Comparison of ENCODE assay signal across 20 cellular contexts in genomic region chr15:94193906-94194305, GRCh38.
"Had no signal": no experiment of that assay in that cellular context is flagged by ENCODE, and none has a peak within 500 bp of the region (broad histone marks: within the 10 kb centered on the region; RNA-seq: fewer than 3 reads in every experiment).

No MANE protein-coding gene starts in this region.

- H3K36me3 ChIP-seq: colonic mucosa, esophagus muscularis mucosa, gastrocnemius medialis, heart right ventricle, left lung, lower lobe of right lung had no signal

- H3K4me3 ChIP-seq: colonic mucosa, esophagus muscularis mucosa, gastrocnemius medialis, heart right ventricle, left lung, lower lobe of right lung, mucosa of descending colon had no signal

- H3K27me3 ChIP-seq: colonic mucosa, esophagus muscularis mucosa, gastrocnemius medialis, heart right ventricle, left lung had no signal

- DNase-seq: colonic mucosa; cortex of kidney; effector CD8-positive, alpha-beta T cell; effector memory CD8-positive, alpha-beta T cell; endodermal cell; foreskin melanocyte; gastrocnemius medialis; glutamatergic neuron; head of caudate nucleus; heart right ventricle; hippocampal formation; left cardiac atrium; left lung; left ventricle myocardium superior; lower lobe of right lung; mesenchymal stem cell; mucosa of descending colon; naive B cell; naive thymus-derived CD8-positive, alpha-beta T cell had no signal

- H3K4me1 ChIP-seq: colonic mucosa, esophagus muscularis mucosa, gastrocnemius medialis, heart right ventricle, left lung, lower lobe of right lung had no signal

- H3K27ac ChIP-seq: colonic mucosa, esophagus muscularis mucosa, gastrocnemius medialis, heart right ventricle, left lung, lower lobe of right lung had no signal

- ATAC-seq: effector memory CD8-positive, alpha-beta T cell; gastrocnemius medialis; heart right ventricle; left cardiac atrium; left lung; left ventricle myocardium superior; lower lobe of right lung; mucosa of descending colon; naive thymus-derived CD8-positive, alpha-beta T cell had no signal

- H3K9me3 ChIP-seq: colonic mucosa, esophagus muscularis mucosa, gastrocnemius medialis, heart right ventricle, left lung, lower lobe of right lung, mucosa of descending colon had no signal
